8 cellular contexts compared by ENCODE assay signal in the genomic region with DNA sequence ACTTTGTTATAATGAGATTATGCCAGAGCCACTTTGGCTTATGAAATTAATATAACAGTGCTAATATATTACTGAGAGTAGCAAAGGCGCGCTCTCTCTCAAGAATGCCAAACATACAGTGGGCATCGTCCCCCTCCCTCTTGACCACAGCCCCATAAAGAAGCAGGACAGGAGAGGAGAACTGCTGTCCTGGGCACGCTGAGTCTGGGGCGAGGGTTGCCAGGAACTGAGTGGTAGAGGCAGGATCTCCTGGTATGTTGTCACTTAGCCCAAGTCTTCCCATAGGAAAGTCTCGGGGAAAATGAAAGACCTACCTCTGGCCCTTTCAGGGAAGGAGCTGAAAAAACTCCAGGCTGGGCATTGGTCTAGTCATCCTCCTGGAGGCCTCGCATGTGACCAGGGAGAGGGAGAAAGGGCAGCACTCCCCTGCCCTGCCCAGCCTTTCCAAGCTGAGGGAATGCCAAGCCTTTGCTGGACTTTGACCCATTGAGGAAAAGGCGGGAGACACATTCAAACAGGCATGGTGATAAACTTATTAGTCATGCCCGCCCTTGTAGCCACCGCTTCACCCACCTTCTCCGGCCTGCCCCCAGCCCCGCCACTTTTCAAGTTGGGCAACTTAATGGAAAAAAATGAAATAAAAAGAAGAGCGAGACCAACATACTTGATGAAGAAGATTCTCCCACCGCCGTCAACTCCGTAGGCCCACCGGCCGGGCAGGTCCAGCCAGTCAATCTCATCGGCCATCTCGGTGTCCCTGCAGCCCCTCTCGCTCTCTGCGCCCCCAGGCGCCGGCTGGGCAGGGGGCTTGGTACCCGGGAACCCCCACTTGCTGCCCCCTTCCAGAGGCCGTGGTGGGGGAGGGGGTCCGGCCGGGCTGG. TPM values are rescaled to one million over a fixed set of nuclear protein-coding genes. Genes with fewer than 3 reads are reported as not detected.
DNase-seq lines count a peak whose midpoint lies in the region; ATAC-seq and TF ChIP-seq lines count a peak whose summit lies in the region.

No MANE protein-coding gene starts in this region.

- no peak overlapping the region for H3K23ac ChIP-seq in H9 (ENCODE audit: insufficient read length, low read depth, low read length)

- H4K20me1 ChIP-seq in H9 (ENCODE audit: control insufficient read depth, insufficient read depth, insufficient read length), result peaks cover 2% of the 10 kb centered on the region

- intact Hi-C loops in gastrocnemius medialis (cut with DNase I; ENCODE audit: low total_unique reads), result no loop called here

- H3K27ac ChIP-seq in H9 (ENCODE audit: insufficient read length, low read depth, low read length) (no peak overlapping the region), iPS-18a (ENCODE audit: low read length) (no peak overlapping the region), gastrocnemius medialis (peak overlapping the region in 3 of 4 donors; percentile 30 to 65 (median 63)), SJCRH30 (no peak overlapping the region)

- peaks cover 40% of the 10 kb centered on the region for H3K27me3 Mint-ChIP-seq in H9 (ENCODE audit: low read depth)
- peaks cover 30% of the 10 kb centered on the region for H3K27me3 Mint-ChIP-seq in activated CD8-positive, alpha-beta T cell treated with anti-CD3 and anti-CD28 coated beads, Interleukin-2, amount 10 ng/mL, durations not matched to agents 7 days and 5 days (ENCODE audit: low read depth)

- POLR2A ChIA-PET in activated CD8-positive, alpha-beta T cell treated with anti-CD3 and anti-CD28 coated beads, Interleukin-2, amount 10 ng/mL, durations not matched to agents 7 days and 5 days (lab: Charles Lee), result interaction anchor here (1.4 kb wide), 1 partner anchor 33 kb away, joined by 4 read pairs; no protein-coding TSS in a partner anchor
- POLR2A ChIA-PET in GM10248 (lab: Yijun Ruan, JAX), result no interaction called here

- no peak for ATAC-seq in activated CD8-positive, alpha-beta T cell treated with anti-CD3 and anti-CD28 coated beads, Interleukin-2, amount 10 ng/mL, durations not matched to agents 7 days and 5 days
- peak; percentile 16 to 34 for ATAC-seq in gastrocnemius medialis
- no peak for ATAC-seq in GM18517 (IDR thresholded peaks at IDR 0.05; ENCODE audit: unreplicated experiment)

- H3K9me3 ChIP-seq in H9 (ENCODE audit: control insufficient read depth, low read depth, low read length) (no peaks in the 10 kb centered on the region), iPS-18a (ENCODE audit: control insufficient read depth, low read depth, low read length) (no peaks in the 10 kb centered on the region), gastrocnemius medialis (no peaks in the 10 kb centered on the region), SJCRH30 (replicated peaks) (no peaks in the 10 kb centered on the region)

- no peak overlapping the region for H2BK20ac ChIP-seq in H9 (ENCODE audit: low read depth, low read length, poor library complexity, severe bottlenecking)

- no peak overlapping the region for H4K91ac ChIP-seq in H9 (ENCODE audit: insufficient read length, low read depth, low read length)

- TF ChIP-seq CTCF in H9 (conservative IDR thresholded peaks at IDR 0.05), result no peak
- TF ChIP-seq CTCF in gastrocnemius medialis (IDR thresholded peaks at IDR 0.05 in 4 of 5, conservative IDR thresholded peaks at IDR 0.05 in 1 of 5), result no peak
- no peak for TF ChIP-seq CTCF in GM10248 (IDR thresholded peaks at IDR 0.05; ENCODE audit: control extremely low read depth, extremely low read depth, low read depth, missing control alignments)

- no peak overlapping the region for H2AFZ ChIP-seq in H9 (ENCODE audit: low read length)

- H4K8ac ChIP-seq in H9 (replicated peaks; ENCODE audit: insufficient read length, low read depth, low read length), result no peak overlapping the region

- H3T11ph ChIP-seq in H9 (ENCODE audit: low read length), result no peak overlapping the region

- WGBS in H9 (ENCODE audit: extremely low coverage, insufficient read length, low lambda C conversion rate), result no CpG with 5 or more reads among the region's 28 CpGs

- no peak overlapping the region for H3K27ac Mint-ChIP-seq in H9
- H3K27ac Mint-ChIP-seq in activated CD8-positive, alpha-beta T cell treated with anti-CD3 and anti-CD28 coated beads, Interleukin-2, amount 10 ng/mL, durations not matched to agents 7 days and 5 days, result no peak overlapping the region

- H3K9ac ChIP-seq in H9 (ENCODE audit: extremely low read depth, insufficient read length, low read length), result no peak overlapping the region
- no peak overlapping the region for H3K9ac ChIP-seq in iPS-18a (ENCODE audit: low read length)

- no peak overlapping the region for H3K18ac ChIP-seq in H9 (ENCODE audit: insufficient read length, low read depth, low read length)

- H3K36me3 ChIP-seq in iPS-18a (ENCODE audit: control insufficient read depth, low read depth, low read length) (no peaks in the 10 kb centered on the region), gastrocnemius medialis (no peaks in the 10 kb centered on the region), SJCRH30 (no peaks in the 10 kb centered on the region)

- peaks cover 8 to 9% of the 10 kb centered on the region in 2 experiments for H3K4me1 Mint-ChIP-seq in H9
- H3K4me1 Mint-ChIP-seq in activated CD8-positive, alpha-beta T cell treated with anti-CD3 and anti-CD28 coated beads, Interleukin-2, amount 10 ng/mL, durations not matched to agents 7 days and 5 days (ENCODE audit: low read depth), result peaks cover 13% of the 10 kb centered on the region

- no peak overlapping the region for H2BK12ac ChIP-seq in H9 (ENCODE audit: insufficient read length, low read depth, low read length)

- H3K4me3 ChIP-seq in iPS-18a (ENCODE audit: low read length), result peak overlapping the region; percentile 82
- peak overlapping the region; percentile 52 to 80 (median 60) for H3K4me3 ChIP-seq in gastrocnemius medialis
- H3K4me3 ChIP-seq in SJCRH30, result no peak overlapping the region

- H3K27me3 ChIP-seq in H9 (ENCODE audit: insufficient read depth, low read length) (peaks cover 17% of the 10 kb centered on the region; the same call in 1 of the 2 replicates), iPS-18a (ENCODE audit: control insufficient read depth, insufficient read depth, low read length) (peaks cover 67% of the 10 kb centered on the region), gastrocnemius medialis (peaks cover 10 to 15% (median 12%) of the 10 kb centered on the region in 3 donors), SJCRH30 (peaks cover 37% of the 10 kb centered on the region)

- H2BK120ac ChIP-seq in H9 (ENCODE audit: low read depth, low read length, poor library complexity, severe bottlenecking), result no peak overlapping the region

- no peaks in the 10 kb centered on the region for H3K36me3 Mint-ChIP-seq in H9 (ENCODE audit: insufficient read depth in 1 of 3, low read depth in 3 of 3)
- H3K36me3 Mint-ChIP-seq in activated CD8-positive, alpha-beta T cell treated with anti-CD3 and anti-CD28 coated beads, Interleukin-2, amount 10 ng/mL, durations not matched to agents 7 days and 5 days (ENCODE audit: low read depth), result no peaks in the 10 kb centered on the region

- no peak overlapping the region for H4K5ac ChIP-seq in H9 (ENCODE audit: insufficient read length, low read depth, low read length)

- TF ChIP-seq POLR2A in gastrocnemius medialis (IDR thresholded peaks at IDR 0.05), result no peak

- H3K79me2 ChIP-seq in H9 (ENCODE audit: insufficient read depth, low read length), result no peaks in the 10 kb centered on the region

- H3K4ac ChIP-seq in H9 (ENCODE audit: low read depth, low read length), result no peak overlapping the region

- H2BK15ac ChIP-seq in H9 (ENCODE audit: low read depth, low read length), result no peak overlapping the region

- H3K4me3 Mint-ChIP-seq in H9, result peak overlapping the region; percentile 62 to 83
- peak overlapping the region; percentile 39 for H3K4me3 Mint-ChIP-seq in activated CD8-positive, alpha-beta T cell treated with anti-CD3 and anti-CD28 coated beads, Interleukin-2, amount 10 ng/mL, durations not matched to agents 7 days and 5 days

- H3K4me2 ChIP-seq in H9 (ENCODE audit: insufficient read depth, insufficient read length, low read length), result peak overlapping the region; percentile 60

- no peak overlapping the region for H2BK5ac ChIP-seq in H9 (ENCODE audit: insufficient read length, low read length)

- H2AK5ac ChIP-seq in H9 (ENCODE audit: insufficient read length, low read length), result no peak overlapping the region

- DNase-seq in H9 (no peak), gastrocnemius medialis (peak in 1 of 2 donors; percentile 15), SJCRH30 (no peak), GM10248 (ENCODE audit: extremely low spot score) (no peak), NCI-H2029 treated with DMSO at 0.1 percent for 48 hours (lab: John Stamatoyannopoulos, UW) (no peak)
- DNase-seq in activated CD8-positive, alpha-beta T cell treated with anti-CD3 and anti-CD28 coated beads, Interleukin-2, amount 10 ng/mL, durations not matched to agents 7 days and 5 days, result no peak

- no peaks in the 10 kb centered on the region for H3K79me1 ChIP-seq in H9 (ENCODE audit: insufficient read depth, low read depth, low read length, poor library complexity, severe bottlenecking)

- H3K4me1 ChIP-seq in H9 (ENCODE audit: insufficient read depth, low read length) (peaks cover 2% of the 10 kb centered on the region; the same call in 1 of the 2 replicates), iPS-18a (ENCODE audit: control insufficient read depth, low read depth, low read length) (no peaks in the 10 kb centered on the region), gastrocnemius medialis (peaks cover 7 to 23% of the 10 kb centered on the region in 2 donors), SJCRH30 (no peaks in the 10 kb centered on the region)

- peaks cover 10% of the 10 kb centered on the region for H3K23me2 ChIP-seq in H9 (ENCODE audit: insufficient read length, low read depth, low read length, poor library complexity, severe bottlenecking)

- in situ Hi-C loops in gastrocnemius medialis (cut with MboI; ENCODE audit: low sequenced_read_pairs in 4 of 4), result loop anchor here in 2 of 4 donors (25.0 kb wide), 2 partner anchors 515 to 540 kb away; a partner anchor contains a TSS

- no peaks in the 10 kb centered on the region for H3K9me3 Mint-ChIP-seq in H9
- H3K9me3 Mint-ChIP-seq in activated CD8-positive, alpha-beta T cell treated with anti-CD3 and anti-CD28 coated beads, Interleukin-2, amount 10 ng/mL, durations not matched to agents 7 days and 5 days (ENCODE audit: insufficient read depth), result no peaks in the 10 kb centered on the region

- no peak overlapping the region for H3K56ac ChIP-seq in H9 (ENCODE audit: insufficient read length, low read depth, low read length)

- CTCF ChIA-PET in activated CD8-positive, alpha-beta T cell treated with anti-CD3 and anti-CD28 coated beads, Interleukin-2, amount 10 ng/mL, durations not matched to agents 7 days and 5 days (lab: Charles Lee), result interaction anchor here (1.4 to 9.5 kb wide), 6 partner anchors 10 to 214 kb away, joined by 4 to 122 read pairs (median 6); no protein-coding TSS in a partner anchor
- CTCF ChIA-PET in GM10248 (lab: Yijun Ruan, JAX), result interaction anchor here (1.1 to 8.7 kb wide), 7 partner anchors 9 to 171 kb away, joined by 3 to 75 read pairs (median 7); a partner anchor contains a TSS

- H3K14ac ChIP-seq in H9 (ENCODE audit: insufficient read depth, low read length), result no peak overlapping the region

RNA-seq across cellular contexts. Expression of a gene that starts 17.4 kb away (rescaled TPM):
- total RNA-seq in H9 (2021) (1.6 and 2.1 TPM in 2 replicates), gastrocnemius medialis (10 to 100 TPM in 2 of 4 donors, 1 to 10 TPM in 2; 4.3 to 13.2 (median 7.7) TPM)
- total RNA-seq in activated CD8-positive, alpha-beta T cell treated with anti-CD3 and anti-CD28 coated beads, Interleukin-2, amount 10 ng/mL, durations not matched to agents 7 days and 5 days, result under 1 TPM; 0.26 to 0.29 TPM
- total RNA-seq in SJCRH30 (2014; rRNA removed; shearing (Covaris generic)), result 1.2 and 1.5 TPM in 2 replicates

RNA-seq across cellular contexts. Expression of a gene that starts 34.5 kb away (rescaled TPM):
- total RNA-seq in H9 (2021) (44.6 and 45.9 TPM in 2 replicates), gastrocnemius medialis (10 to 100 TPM; 23.8 to 33.0 (median 25.9) TPM)
- total RNA-seq in activated CD8-positive, alpha-beta T cell treated with anti-CD3 and anti-CD28 coated beads, Interleukin-2, amount 10 ng/mL, durations not matched to agents 7 days and 5 days, result 10 to 100 TPM; 64.7 to 66.0 TPM
- 67.6 and 71.4 TPM in 2 replicates for total RNA-seq in SJCRH30 (2014; rRNA removed; shearing (Covaris generic))

Comparison
In these comparisons a context has a peak if more than half of its experiments do, and no peak if none do; other contexts are left out.
1. H3K27ac ChIP-seq: peak in gastrocnemius medialis (3 of 4); none in H9 (single experiment), iPS-18a (single experiment) and SJCRH30 (single experiment).
2. ATAC-seq: peak in gastrocnemius medialis (2 of 2); none in activated CD8-positive, alpha-beta T cell treated with anti-CD3 and anti-CD28 coated beads, Interleukin-2, amount 10 ng/mL, durations not matched to agents 7 days and 5 days (single experiment) and GM18517 (single experiment).